ENCODE assay signal across 8 cellular contexts in the genomic region with DNA sequence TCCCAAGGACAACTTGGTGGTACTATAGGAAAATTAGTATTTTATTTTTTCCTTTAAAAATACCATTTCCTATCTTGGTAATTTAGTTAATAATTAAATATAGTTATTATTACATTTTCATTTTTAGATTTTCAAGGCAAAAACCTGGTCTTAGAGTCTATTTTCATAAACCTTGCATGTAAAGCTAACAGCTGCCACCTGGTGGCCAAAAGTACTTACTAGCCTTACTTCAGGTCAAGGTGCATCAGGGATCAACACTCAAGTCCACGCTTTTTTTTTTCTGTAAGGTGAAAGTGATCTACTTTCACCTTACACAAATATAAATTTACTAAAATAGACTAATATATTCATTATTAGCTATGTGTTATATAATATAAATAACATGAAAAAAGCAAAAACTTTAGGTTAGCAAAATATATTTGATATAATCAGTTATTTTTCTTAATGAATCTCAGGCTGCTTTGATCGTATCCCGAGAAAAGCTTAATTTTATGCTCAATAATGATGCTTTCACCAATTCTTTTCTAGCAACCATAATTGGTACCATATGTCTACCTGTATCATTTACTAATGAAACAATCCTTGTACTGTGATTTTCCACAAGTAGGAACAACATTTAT.
DNase-seq lines count a peak whose midpoint lies in the region; ATAC-seq and TF ChIP-seq lines count a peak whose summit lies in the region.

No MANE protein-coding gene starts in this region.

- H3K27ac Mint-ChIP-seq in T-helper 17 cell, result no peak overlapping the region

- no peak for TF ChIP-seq EP300 in sigmoid colon (IDR thresholded peaks at IDR 0.05)

- H3K27me3 Mint-ChIP-seq in T-helper 17 cell, result no peaks in the 10 kb centered on the region

- H3K9me3 ChIP-seq in T-helper 17 cell (ENCODE audit: control insufficient read depth, low read length, poor library complexity, severe bottlenecking) (no peaks in the 10 kb centered on the region), sigmoid colon (no peaks in the 10 kb centered on the region)

- H3K27ac ChIP-seq in sigmoid colon, result no peak overlapping the region

- intact Hi-C loops in sigmoid colon (cut with DNase I), result loop anchor here (2.0 kb wide), 1 partner anchor 63 kb away; a partner anchor contains a TSS

- no peak overlapping the region for H3K4me3 ChIP-seq in sigmoid colon

- peaks cover 0 to 38% (median 1%) of the 10 kb centered on the region in 4 donors for H3K36me3 ChIP-seq in sigmoid colon

- no peaks in the 10 kb centered on the region for H3K27me3 ChIP-seq in sigmoid colon

- peak; percentile 84 for DNase-seq in COR-L47 (lab: John Stamatoyannopoulos, UW)
- DNase-seq in NCI-H128 (lab: John Stamatoyannopoulos, UW; ENCODE audit: unreplicated experiment), result peak; percentile 59
- peak; percentile 37 to 58 (median 39) for DNase-seq in T-helper 17 cell
- peak in 31 of 58 donors; percentile 1 to 71 (median 12) for DNase-seq in anterior cingulate cortex (lab: John Stamatoyannopoulos, UW)
- DNase-seq in hepatic stellate cell (ENCODE audit: low spot score), result peak; percentile 8
- peak; percentile 71 for DNase-seq in sigmoid colon

- WGBS in sigmoid colon, 2 donors, result 61 to 77% methylated on average over 3 of the region's 3 CpGs

- no peak for TF ChIP-seq POLR2A in sigmoid colon (IDR thresholded peaks at IDR 0.05)

- H3K36me3 Mint-ChIP-seq in T-helper 17 cell (ENCODE audit: low read depth), result no peaks in the 10 kb centered on the region

- H3K4me1 ChIP-seq in sigmoid colon, result no peaks in the 10 kb centered on the region

- H3K4me3 Mint-ChIP-seq in T-helper 17 cell, result no peak overlapping the region

- H3K4me1 Mint-ChIP-seq in T-helper 17 cell, result no peaks in the 10 kb centered on the region

- TF ChIP-seq CTCF in sigmoid colon (IDR thresholded peaks at IDR 0.05), result peak in 3 of 4 experiments; percentile 57 to 81 (median 60)

- ATAC-seq in GM21723 (IDR thresholded peaks at IDR 0.05; ENCODE audit: unreplicated experiment) (peak; percentile 76), T-helper 17 cell (peak; percentile 65), GM19397 (IDR thresholded peaks at IDR 0.05; ENCODE audit: unreplicated experiment) (no peak)

Comparison
In these comparisons a context has a peak if more than half of its experiments do, and no peak if none do; other contexts are left out.
1. DNase-seq: peak in every context shown above with its lines; median percentile 84 in COR-L47; 71 in sigmoid colon; 59 in NCI-H128; 39 in T-helper 17 cell; 12 in anterior cingulate cortex; 8 in hepatic stellate cell.